18 cellular contexts compared by ENCODE assay signal in genomic region chr11:115676768-115677167, GRCh38.
DNase-seq lines count a peak whose midpoint lies in the region; ATAC-seq and TF ChIP-seq lines count a peak whose summit lies in the region.
"Had no signal": no experiment of that assay in that cellular context is flagged by ENCODE, and none has a peak within 500 bp of the region (broad histone marks: within the 10 kb centered on the region; RNA-seq: fewer than 3 reads in every experiment).

No MANE protein-coding gene starts in this region.

- no peaks in the 10 kb centered on the region for H3K4me1 Mint-ChIP-seq in naive thymus-derived CD4-positive, alpha-beta T cell

- no peak overlapping the region for H2BK12ac ChIP-seq in mesenchymal stem cell (ENCODE audit: low read length in 2 of 2)

- no peak overlapping the region for H3K14ac ChIP-seq in mesenchymal stem cell (ENCODE audit: low read length in 2 of 2)

- H3K9me3 Mint-ChIP-seq in naive thymus-derived CD4-positive, alpha-beta T cell = peaks cover 0 to 2% (median 0%) of the 10 kb centered on the region in 11 donors
- H3K9me3 Mint-ChIP-seq: mesothelial cell of epicardium; stimulated activated naive CD8-positive, alpha-beta T cell treated with anti-CD3 and anti-CD28 coated beads, Interleukin-15, Interleukin-2, amounts not matched to agents 100 ng/mL and 50 ng/mL, for 24 hours; type B pancreatic cell had no signal

- no peak overlapping the region for H3K27ac Mint-ChIP-seq in naive thymus-derived CD4-positive, alpha-beta T cell
- H3K27ac Mint-ChIP-seq: stimulated activated naive CD8-positive, alpha-beta T cell treated with anti-CD3 and anti-CD28 coated beads, Interleukin-15, Interleukin-2, amounts not matched to agents 100 ng/mL and 50 ng/mL, for 24 hours; type B pancreatic cell had no signal

- in situ Hi-C loops in brain microvascular endothelial cell (cut with HindIII; ENCODE audit: low pct_ligation_motif_present, low sequenced_read_pairs) = no loop called here

- H3K27me3 ChIP-seq in brain microvascular endothelial cell (replicated peaks) = no peaks in the 10 kb centered on the region
- peaks cover 0 to 5% of the 10 kb centered on the region in 2 experiments for H3K27me3 ChIP-seq in mesenchymal stem cell (ENCODE audit: control insufficient read depth in 1 of 2, insufficient read depth in 1 of 2, low read length in 2 of 2)
- no peaks in the 10 kb centered on the region for H3K27me3 ChIP-seq in naive thymus-derived CD4-positive, alpha-beta T cell (ENCODE audit: control insufficient read depth in 2 of 2, insufficient read depth in 2 of 2, low read length in 2 of 2)
- H3K27me3 ChIP-seq: body of pancreas, heart left ventricle had no signal

- H3K4me3 Mint-ChIP-seq in naive thymus-derived CD4-positive, alpha-beta T cell = no peak overlapping the region
- H3K4me3 Mint-ChIP-seq: mesothelial cell of epicardium; stimulated activated naive CD8-positive, alpha-beta T cell treated with anti-CD3 and anti-CD28 coated beads, Interleukin-15, Interleukin-2, amounts not matched to agents 100 ng/mL and 50 ng/mL, for 24 hours; type B pancreatic cell had no signal

- H3K4ac ChIP-seq in mesenchymal stem cell (ENCODE audit: low read depth in 1 of 2, low read length in 2 of 2) = no peak overlapping the region

- peak overlapping the region; percentile 84 for H2BK5ac ChIP-seq in mesenchymal stem cell (ENCODE audit: low read depth, low read length, poor library complexity, severe bottlenecking)

- DNase-seq in AG08396 (ENCODE audit: low spot score) (peak; percentile 59), LHCN-M2 (ENCODE audit: low read depth) (peak; percentile 43), brain microvascular endothelial cell (peak; percentile 7), mesenchymal stem cell (peak; percentile 59), RPMI8226 (no peak), NCI-H2196 treated with DMSO at 0.1 percent for 48 hours (lab: John Stamatoyannopoulos, UW; ENCODE audit: unreplicated experiment) (no peak), SIG-M5 (lab: John Stamatoyannopoulos, UW) (no peak)
- DNase-seq in naive thymus-derived CD4-positive, alpha-beta T cell = no peak
- DNase-seq: activated CD4-positive, alpha-beta T cell treated with anti-CD3 and anti-CD28 coated beads, Interleukin-2, amount 50 U/mL, for 1 hour; activated naive CD4-positive, alpha-beta T cell; body of pancreas; heart left ventricle; KG1; right cardiac atrium had no signal

- H3K27ac ChIP-seq in brain microvascular endothelial cell (no peak overlapping the region), mesenchymal stem cell (ENCODE audit: low read length, poor library complexity, severe bottlenecking) (peak overlapping the region; percentile 81)
- no peak overlapping the region for H3K27ac ChIP-seq in naive thymus-derived CD4-positive, alpha-beta T cell (ENCODE audit: low read depth, low read length)
- H3K27ac ChIP-seq: body of pancreas, epithelial cell of prostate, heart left ventricle had no signal

- no peak overlapping the region for H3K4me2 ChIP-seq in mesenchymal stem cell (ENCODE audit: low read length, poor library complexity, severe bottlenecking)

- H4K91ac ChIP-seq in mesenchymal stem cell (ENCODE audit: low read length) = no peak overlapping the region

- no peak overlapping the region for H3K9ac ChIP-seq in mesenchymal stem cell (ENCODE audit: low read length)

- WGBS in mesenchymal stem cell = 30% methylated on average over 4 of the region's 4 CpGs

- peaks cover 26% of the 10 kb centered on the region for H3K4me1 ChIP-seq in mesenchymal stem cell (ENCODE audit: control insufficient read depth, insufficient read depth, low read depth, low read length)
- H3K4me1 ChIP-seq in naive thymus-derived CD4-positive, alpha-beta T cell (ENCODE audit: control insufficient read depth in 2 of 2, insufficient read depth in 2 of 2, low read length in 2 of 2) = no peaks in the 10 kb centered on the region
- H3K4me1 ChIP-seq: body of pancreas had no signal

- no peak overlapping the region for H3K23ac ChIP-seq in mesenchymal stem cell (ENCODE audit: low read length in 2 of 2)

- no peak for TF ChIP-seq CTCF in brain microvascular endothelial cell (IDR thresholded peaks at IDR 0.05; ENCODE audit: low read depth, low read length, missing control alignments)

- peak overlapping the region; percentile 67 for H2AK5ac ChIP-seq in mesenchymal stem cell (ENCODE audit: low read length, severe bottlenecking)

- no peaks in the 10 kb centered on the region for H3K36me3 ChIP-seq in brain microvascular endothelial cell (replicated peaks)
- H3K36me3 ChIP-seq in mesenchymal stem cell (ENCODE audit: control insufficient read depth in 1 of 2, insufficient read depth in 2 of 2, low read depth in 1 of 2, low read length in 2 of 2) = no peaks in the 10 kb centered on the region
- no peaks in the 10 kb centered on the region for H3K36me3 ChIP-seq in naive thymus-derived CD4-positive, alpha-beta T cell (ENCODE audit: control insufficient read depth in 2 of 3, insufficient read depth in 3 of 3, low read length in 3 of 3)
- H3K36me3 ChIP-seq: heart left ventricle had no signal

- CTCF ChIA-PET in naive thymus-derived CD4-positive, alpha-beta T cell (lab: Charles Lee) = no interaction called here

- no peak overlapping the region for H2BK15ac ChIP-seq in mesenchymal stem cell (ENCODE audit: low read depth, poor library complexity, severe bottlenecking)

- H2BK120ac ChIP-seq in mesenchymal stem cell (ENCODE audit: low read depth, low read length) = no peak overlapping the region

- no peaks in the 10 kb centered on the region for H3K36me3 Mint-ChIP-seq in naive thymus-derived CD4-positive, alpha-beta T cell
- H3K36me3 Mint-ChIP-seq: mesothelial cell of epicardium, type B pancreatic cell had no signal

- H3K4me3 ChIP-seq in brain microvascular endothelial cell (ENCODE audit: low read depth, low read length) (no peak overlapping the region), mesenchymal stem cell (ENCODE audit: insufficient read depth in 1 of 2, low read depth in 1 of 2, low read length in 2 of 2) (no peak overlapping the region)
- H3K4me3 ChIP-seq in naive thymus-derived CD4-positive, alpha-beta T cell (ENCODE audit: low read length) = no peak overlapping the region
- H3K4me3 ChIP-seq: body of pancreas, heart left ventricle had no signal

- H3K79me1 ChIP-seq in mesenchymal stem cell (replicated peaks; ENCODE audit: low read length, poor library complexity, severe bottlenecking) = no peaks in the 10 kb centered on the region

- intact Hi-C loops in naive thymus-derived CD4-positive, alpha-beta T cell (cut with micrococcal nuclease) = no loop called here

- H2AFZ ChIP-seq in mesenchymal stem cell (ENCODE audit: low read depth, low read length) = no peak overlapping the region

- H4K8ac ChIP-seq in mesenchymal stem cell (ENCODE audit: low read length) = no peak overlapping the region

- POLR2A ChIA-PET in naive thymus-derived CD4-positive, alpha-beta T cell (lab: Charles Lee) = no interaction called here

- peaks cover 0 to 4% (median 0%) of the 10 kb centered on the region in 5 donors for H3K27me3 Mint-ChIP-seq in naive thymus-derived CD4-positive, alpha-beta T cell
- H3K27me3 Mint-ChIP-seq: stimulated activated naive CD8-positive, alpha-beta T cell treated with anti-CD3 and anti-CD28 coated beads, Interleukin-15, Interleukin-2, amounts not matched to agents 100 ng/mL and 50 ng/mL, for 24 hours had no signal

- no peaks in the 10 kb centered on the region for H3K9me3 ChIP-seq in mesenchymal stem cell (ENCODE audit: control insufficient read depth, low read length)
- no peaks in the 10 kb centered on the region for H3K9me3 ChIP-seq in naive thymus-derived CD4-positive, alpha-beta T cell (ENCODE audit: control insufficient read depth in 2 of 3, low read length in 3 of 3)
- H3K9me3 ChIP-seq: body of pancreas, heart left ventricle had no signal

- no peak overlapping the region for H3K18ac ChIP-seq in mesenchymal stem cell (ENCODE audit: low read depth in 1 of 2, low read length in 2 of 2)

- ATAC-seq in naive thymus-derived CD4-positive, alpha-beta T cell = no peak
- ATAC-seq: body of pancreas, heart left ventricle, right cardiac atrium had no signal

Comparison
In these comparisons a context has a peak if more than half of its experiments do, and no peak if none do; other contexts are left out.
1. DNase-seq: peak in AG08396 (single experiment), LHCN-M2 (single experiment), brain microvascular endothelial cell (single experiment) and mesenchymal stem cell (single experiment); none in RPMI8226 (single experiment), naive thymus-derived CD4-positive, alpha-beta T cell (0 of 9), NCI-H2196 treated with DMSO at 0.1 percent for 48 hours (single experiment) and SIG-M5 (single experiment).